In the genomic region with DNA sequence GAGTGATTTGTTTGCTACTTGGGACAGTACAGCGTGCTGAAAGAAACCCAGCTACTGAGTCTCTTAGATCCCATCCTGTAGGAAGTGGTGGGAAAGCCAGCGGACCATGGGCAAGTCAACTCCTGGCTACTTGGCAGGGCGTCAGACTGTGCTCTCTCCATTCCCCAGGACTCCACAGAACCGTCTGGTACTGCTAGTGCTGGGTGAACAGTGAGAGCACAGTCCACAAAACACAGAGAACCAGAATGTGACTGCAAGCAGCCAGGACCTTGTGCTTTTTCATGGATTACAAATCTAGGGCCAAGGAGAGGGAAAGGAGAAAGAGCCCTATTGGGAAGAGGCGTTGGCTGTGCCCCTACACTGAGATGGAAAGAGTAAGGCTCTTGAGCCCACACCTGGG, we compare ENCODE assay signal across 1 cellular context.
TF ChIP-seq lines count a peak whose summit lies in the region.

No MANE protein-coding gene starts in this region.

TF ChIP-seq in K562, 482 proteins besides CTCF, POLR2A, EP300 and RAD21 (continued from another document):
- TF ChIP-seq, protein P1, sequence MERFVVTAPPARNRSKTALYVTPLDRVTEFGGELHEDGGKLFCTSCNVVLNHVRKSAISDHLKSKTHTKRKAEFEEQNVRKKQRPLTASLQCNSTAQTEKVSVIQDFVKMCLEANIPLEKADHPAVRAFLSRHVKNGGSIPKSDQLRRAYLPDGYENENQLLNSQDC (CRISPR knock-in tag; IDR thresholded peaks at IDR 0.05), result no peak
- TF ChIP-seq, protein P2, sequence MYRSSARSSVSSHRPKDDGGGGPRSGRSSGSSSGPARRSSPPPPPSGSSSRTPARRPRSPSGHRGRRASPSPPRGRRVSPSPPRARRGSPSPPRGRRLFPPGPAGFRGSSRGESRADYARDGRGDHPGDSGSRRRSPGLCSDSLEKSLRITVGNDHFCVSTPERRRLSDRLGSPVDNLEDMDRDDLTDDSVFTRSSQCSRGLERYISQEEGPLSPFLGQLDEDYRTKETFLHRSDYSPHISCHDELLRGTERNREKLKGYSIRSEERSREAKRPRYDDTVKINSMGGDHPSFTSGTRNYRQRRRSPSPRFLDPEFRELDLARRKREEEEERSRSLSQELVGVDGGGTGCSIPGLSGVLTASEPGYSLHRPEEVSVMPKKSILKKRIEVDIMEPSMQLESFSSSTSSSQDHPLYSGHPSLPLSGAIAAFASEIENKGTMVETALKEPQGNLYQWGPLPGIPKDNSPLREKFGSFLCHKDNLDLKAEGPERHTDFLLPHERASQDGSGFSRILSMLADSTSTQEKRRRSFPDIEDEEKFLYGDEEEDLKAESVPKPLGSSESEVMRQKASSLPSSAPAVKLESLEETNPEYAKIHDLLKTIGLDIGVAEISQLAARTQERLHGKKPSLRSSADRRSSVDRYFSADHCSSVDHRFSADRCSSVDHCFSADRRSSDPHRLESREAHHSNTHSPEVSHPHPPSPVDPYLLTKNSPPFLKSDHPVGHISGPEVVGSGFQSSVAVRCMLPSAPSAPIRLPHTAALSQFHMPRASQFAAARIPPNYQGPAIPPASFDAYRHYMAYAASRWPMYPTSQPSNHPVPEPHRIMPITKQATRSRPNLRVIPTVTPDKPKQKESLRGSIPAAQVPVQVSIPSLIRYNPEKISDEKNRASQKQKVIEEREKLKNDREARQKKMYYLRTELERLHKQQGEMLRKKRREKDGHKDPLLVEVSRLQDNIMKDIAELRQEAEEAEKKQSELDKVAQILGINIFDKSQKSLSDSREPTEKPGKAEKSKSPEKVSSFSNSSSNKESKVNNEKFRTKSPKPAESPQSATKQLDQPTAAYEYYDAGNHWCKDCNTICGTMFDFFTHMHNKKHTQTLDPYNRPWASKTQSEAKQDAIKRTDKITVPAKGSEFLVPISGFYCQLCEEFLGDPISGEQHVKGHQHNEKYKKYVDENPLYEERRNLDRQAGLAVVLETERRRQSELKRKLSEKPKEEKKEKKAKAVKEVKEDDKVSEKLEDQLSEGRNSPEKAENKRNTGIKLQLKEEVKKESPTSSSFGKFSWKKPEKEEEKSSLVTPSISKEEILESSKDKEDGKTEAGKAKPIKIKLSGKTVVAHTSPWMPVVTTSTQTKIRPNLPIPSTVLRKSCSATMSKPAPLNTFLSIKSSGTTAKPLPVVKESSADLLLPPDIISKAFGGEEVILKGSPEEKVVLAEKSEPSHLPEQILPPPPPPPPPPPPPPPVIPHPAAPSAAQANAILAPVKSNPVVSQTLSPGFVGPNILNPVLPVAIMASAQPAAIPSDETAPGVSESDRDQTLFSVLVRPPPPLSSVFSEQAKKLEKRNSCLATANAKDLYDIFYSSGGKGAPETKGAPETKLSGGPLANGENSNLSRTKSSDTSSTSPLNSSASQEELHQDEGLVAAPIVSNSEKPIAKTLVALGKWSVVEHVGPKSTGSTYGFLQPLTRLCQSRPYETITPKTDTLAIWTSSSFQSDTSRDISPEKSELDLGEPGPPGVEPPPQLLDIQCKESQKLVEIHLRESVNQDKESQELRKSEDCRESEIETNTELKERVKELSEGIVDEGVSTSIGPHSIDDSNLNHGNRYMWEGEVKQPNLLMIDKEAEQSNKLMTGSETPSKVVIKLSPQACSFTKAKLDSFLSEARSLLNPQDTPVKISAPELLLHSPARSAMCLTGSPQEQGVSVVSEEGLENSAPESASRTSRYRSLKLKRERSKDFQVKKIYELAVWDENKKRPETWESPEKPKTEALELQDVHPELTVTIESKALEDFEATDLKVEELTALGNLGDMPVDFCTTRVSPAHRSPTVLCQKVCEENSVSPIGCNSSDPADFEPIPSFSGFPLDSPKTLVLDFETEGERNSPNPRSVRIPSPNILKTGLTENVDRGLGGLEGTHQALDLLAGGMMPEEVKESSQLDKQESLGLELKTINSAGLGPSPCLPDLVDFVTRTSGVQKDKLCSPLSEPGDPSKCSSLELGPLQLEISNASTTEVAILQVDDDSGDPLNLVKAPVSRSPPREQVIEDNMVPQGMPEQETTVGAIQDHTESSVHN (IDR thresholded peaks at IDR 0.05; ENCODE audit: borderline replicate concordance in 1 of 2, low read depth in 1 of 2), result no peak
